Comparison of ENCODE assay signal across 20 cellular contexts in genomic region chr1:34732831-34733230, GRCh38. TPM values are rescaled to one million over a fixed set of nuclear protein-coding genes. Genes with fewer than 3 reads are reported as not detected.
"Had no signal": no experiment of that assay in that cellular context is flagged by ENCODE, and none has a peak within 500 bp of the region (broad histone marks: within the 10 kb centered on the region; RNA-seq: fewer than 3 reads in every experiment).

No MANE protein-coding gene starts in this region.

RNA-seq across cellular contexts. Expression of gene GJB5, which starts 22.0 kb away (rescaled TPM):
- total RNA-seq: kidney; kidney epithelial cell; left cardiac atrium; left colon; left lobe of liver; left ventricle myocardium inferior; left ventricle myocardium superior; liver; lower lobe of right lung; lung microvascular endothelial cell; mesenteric fat pad; mononuclear cell; mucosa of descending colon; myocyte; naive thymus-derived CD4-positive, alpha-beta T cell had no signal
- polyA plus RNA-seq: immature natural killer cell; liver; naive thymus-derived CD4-positive, alpha-beta T cell had no signal

RNA-seq across cellular contexts. Expression of gene GJB4, which starts 26.7 kb away (rescaled TPM):
- total RNA-seq: left cardiac atrium; left lobe of liver; left lung; left ventricle myocardium inferior; left ventricle myocardium superior; liver; lung microvascular endothelial cell; mesenteric fat pad; mesothelial cell of epicardium; mononuclear cell; mucosa of descending colon; myocyte; naive thymus-derived CD4-positive, alpha-beta T cell had no signal
- polyA plus RNA-seq: immature natural killer cell; liver; naive thymus-derived CD4-positive, alpha-beta T cell had no signal

RNA-seq across cellular contexts. Expression of gene GJB3, which starts 48.2 kb away (rescaled TPM):
- total RNA-seq: left cardiac atrium; left ventricle myocardium inferior; left ventricle myocardium superior; lung microvascular endothelial cell; mesenteric fat pad; mesothelial cell of epicardium; mononuclear cell; myocyte; naive thymus-derived CD4-positive, alpha-beta T cell had no signal
- polyA plus RNA-seq: immature natural killer cell; naive thymus-derived CD4-positive, alpha-beta T cell had no signal

RNA-seq across cellular contexts. Expression of gene GJA4, which starts 60.0 kb away (rescaled TPM):
- total RNA-seq: kidney epithelial cell; mammary epithelial cell; mesothelial cell of epicardium; myocyte; naive thymus-derived CD4-positive, alpha-beta T cell had no signal
- polyA plus RNA-seq: immature natural killer cell; keratinocyte; naive thymus-derived CD4-positive, alpha-beta T cell had no signal
